In genomic region chrX:54808605-54809483, GRCh38 we compare ENCODE assay signal across 8 cellular contexts. TPM values are rescaled to one million over a fixed set of nuclear protein-coding genes. Genes with fewer than 3 reads are reported as not detected.
DNase-seq lines count a peak whose midpoint lies in the region; ATAC-seq, FAIRE-seq and TF ChIP-seq lines count a peak whose summit lies in the region.

No MANE protein-coding gene starts in this region.

- H3K27me3 Mint-ChIP-seq in WTC11 (ENCODE audit: low read depth) = peaks cover 6% of the 10 kb centered on the region

- DNase-seq in NCI-H2227 (lab: John Stamatoyannopoulos, UW; ENCODE audit: unreplicated experiment) (peak; percentile 99), WTC11 (ENCODE audit: low spot score) (peak; percentile 95), caudate nucleus (lab: John Stamatoyannopoulos, UW) (peak; percentile 43 to 88 (median 78)), iPS-NIHi7 (ENCODE audit: extremely low spot score) (peak; percentile 88), small intestine (peak; percentile 92)

- CTCF ChIA-PET in WTC11 (lab: Charles Lee) = interaction anchor here (1.0 to 2.4 kb wide), 3 partner anchors 22 to 169 kb away, joined by 3 to 10 read pairs (median 4); no protein-coding TSS in a partner anchor

- H3K27me3 ChIP-seq in ACC112 (ENCODE audit: insufficient read depth, low read length) (peaks cover 7% of the 10 kb centered on the region; the same call in 1 of the 2 replicates), small intestine (ENCODE audit: control insufficient read depth in 2 of 2, insufficient read depth in 2 of 2, low read length in 2 of 2) (no peaks in the 10 kb centered on the region)

- H3K36me3 Mint-ChIP-seq in WTC11 = peaks cover 31% of the 10 kb centered on the region

- H3K4me3 ChIP-seq in ACC112 (ENCODE audit: low read depth, low read length) (peak overlapping the region; percentile 78), small intestine (ENCODE audit: low read depth in 1 of 2, low read length in 2 of 2) (peak overlapping the region; percentile 59 to 60)

- peak overlapping the region; percentile 60 for H2AFZ ChIP-seq in ACC112 (ENCODE audit: low read length, unreplicated experiment)

- H3K9me3 ChIP-seq in small intestine (ENCODE audit: control insufficient read depth, low read depth) = no peaks in the 10 kb centered on the region

- TF ChIP-seq CTCF in WTC11 (IDR thresholded peaks at IDR 0.05) = no peak

- H3K27ac ChIP-seq in ACC112 (ENCODE audit: low read depth, low read length) = peak overlapping the region; percentile 77
- peak overlapping the region; percentile 95 for H3K27ac ChIP-seq in caudate nucleus (ENCODE audit: low read depth, low read length)
- H3K27ac ChIP-seq in small intestine (ENCODE audit: low read depth in 1 of 2, low read length in 1 of 2) = peak overlapping the region; percentile 38 to 87

- peaks cover 25% of the 10 kb centered on the region for H3K4me1 Mint-ChIP-seq in WTC11

- H3K4me3 Mint-ChIP-seq in WTC11 = peak overlapping the region; percentile 98

- H3K79me2 ChIP-seq in ACC112 (ENCODE audit: control insufficient read depth, insufficient read depth, low read length, unreplicated experiment) = peaks cover 35% of the 10 kb centered on the region

- ATAC-seq in GM18873 (IDR thresholded peaks at IDR 0.05; ENCODE audit: low FRiP score, unreplicated experiment) (peak; percentile 75), HG03159 (IDR thresholded peaks at IDR 0.05; ENCODE audit: unreplicated experiment) (peak; percentile 80), WTC11 (peak; percentile 96)

- POLR2A ChIA-PET in WTC11 (lab: Charles Lee) = interaction anchor here (0.7 to 1.5 kb wide), 3 partner anchors 169 to 324 kb away, joined by 3 to 12 read pairs (median 4); partner anchors contain the start of gene APEX2

- FAIRE-seq in small intestine (lab: Jason Lieb, UNC) = peak; percentile 86

- H3K36me3 ChIP-seq in ACC112 (ENCODE audit: insufficient read depth, low read length) = peaks cover 9% of the 10 kb centered on the region; the same call in 1 of the 2 replicates
- H3K36me3 ChIP-seq in small intestine (ENCODE audit: control insufficient read depth in 2 of 2, insufficient read depth in 2 of 2, low read length in 2 of 2) = peaks cover 0 to 3% of the 10 kb centered on the region in 2 donors

- no peaks in the 10 kb centered on the region for H3K9me3 Mint-ChIP-seq in WTC11

- 2 to 42% (median 13%) methylated on average over 16 to 38 of the region's 38 CpGs for WGBS in small intestine, 3 donors

- H3K4me1 ChIP-seq in ACC112 (ENCODE audit: control insufficient read depth, insufficient read depth, low read length, unreplicated experiment) = peaks cover 7% of the 10 kb centered on the region
- H3K4me1 ChIP-seq in small intestine (ENCODE audit: control insufficient read depth in 2 of 2, insufficient read depth in 1 of 2, low read depth in 1 of 2, low read length in 1 of 2) = no peaks in the 10 kb centered on the region

- H3K27ac Mint-ChIP-seq in WTC11 = peak overlapping the region; percentile 99

TF ChIP-seq in WTC11, 78 proteins besides CTCF, POLR2A, EP300 and RAD21:
- TF ChIP-seq MLX (CRISPR knock-in tag; IDR thresholded peaks at IDR 0.05) (no peak), RELA (CRISPR knock-in tag; IDR thresholded peaks at IDR 0.05; ENCODE audit: borderline replicate concordance) (no peak), FOXP4 (CRISPR knock-in tag; IDR thresholded peaks at IDR 0.05) (no peak), RORB (CRISPR knock-in tag; IDR thresholded peaks at IDR 0.05) (0 out of 2 replicates have a peak, but pooled peaks have one; percentile 56), NR3C1 (CRISPR knock-in tag; conservative IDR thresholded peaks at IDR 0.05; ENCODE audit: low read depth) (no peak), SP1 (CRISPR knock-in tag; conservative IDR thresholded peaks at IDR 0.05) (0 out of 2 replicates have a peak, but pooled peaks have one; percentile 30)

RNA-seq across cellular contexts. Expression of gene MAGED2, which starts 1.3 kb away (rescaled TPM):
- total RNA-seq in WTC11 (2021) = 136 to 140 TPM (median 138 TPM) in 3 replicates
- 10 to 100 TPM; 42.2 to 88.3 (median 69.3) TPM for polyA plus RNA-seq in small intestine

RNA-seq across cellular contexts. Expression of gene ITIH6, which starts 10.8 kb away (rescaled TPM):
- 0.02 to 0.05 TPM (median 0.04 TPM) in 3 replicates for total RNA-seq in WTC11 (2021)
- not detected for polyA plus RNA-seq in small intestine

Comparison
In these comparisons a context has a peak if more than half of its experiments do, and no peak if none do; other contexts are left out.
1. Peak in every context shown above with its lines: DNase-seq, ATAC-seq, H3K4me3 ChIP-seq and H3K27ac ChIP-seq.